Comparison of ENCODE assay signal across 8 cellular contexts in the genomic region with DNA sequence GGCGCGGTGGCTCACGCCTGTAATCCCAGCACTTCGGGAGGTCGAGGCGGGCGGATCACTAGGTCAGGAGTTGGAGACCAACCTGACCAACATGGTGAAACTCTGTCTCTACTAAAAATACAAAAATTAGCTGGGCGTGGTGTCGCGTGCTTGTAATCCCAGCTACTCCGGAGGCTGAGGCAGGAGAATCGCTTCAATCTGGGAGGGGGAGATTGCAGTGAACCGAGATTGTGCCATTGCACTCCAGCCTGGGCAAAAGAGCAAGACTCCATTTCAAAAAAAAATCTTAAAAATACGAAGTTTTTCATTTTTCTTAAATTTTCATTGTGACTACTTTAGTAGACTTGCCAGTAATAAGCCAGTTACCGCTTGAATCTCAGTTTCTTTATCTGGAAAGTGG. TPM values are rescaled to one million over a fixed set of nuclear protein-coding genes. Genes with fewer than 3 reads are reported as not detected.
DNase-seq lines count a peak whose midpoint lies in the region; ATAC-seq, FAIRE-seq and TF ChIP-seq lines count a peak whose summit lies in the region.
"Not testable (repeated sequence)": the region's sequence is repeated elsewhere in the genome, so short reads cannot be mapped to it uniquely, and the experiment has no call there.

No MANE protein-coding gene starts in this region.

- peak overlapping the region in 5 of 7 donors; percentile 9 to 99 (median 41) for H3K27ac Mint-ChIP-seq in CD4-positive, alpha-beta memory T cell
- peak overlapping the region; percentile 82 for H3K27ac Mint-ChIP-seq in activated CD8-positive, alpha-beta T cell treated with anti-CD3 and anti-CD28 coated beads for 36 hours
- peak overlapping the region; percentile 62 for H3K27ac Mint-ChIP-seq in astrocyte (ENCODE audit: unreplicated experiment)
- H3K27ac Mint-ChIP-seq in natural killer cell treated with Interleukin-12 subunit alpha and Interleukin-12 subunit beta and Interleukin-15 and Interleukin-18, amount 100 ng/mL, for 72 hours: peak overlapping the region in 1 of 2 donors; percentile 99
- H3K27ac Mint-ChIP-seq in stimulated activated naive B cell treated with anti-CD40 and anti-IgM and Interleukin-4, amounts not matched to agents 10 μg/mL and 1 μg/mL and 100 μg/mL, for 72 hours: peak overlapping the region; percentile 72

- peaks cover 66% of the 10 kb centered on the region for H4K20me1 ChIP-seq in PC-9 (ENCODE audit: insufficient read depth)
- peaks cover 66% of the 10 kb centered on the region for H4K20me1 ChIP-seq in astrocyte (ENCODE audit: insufficient read depth, low read length)

- H3K36me3 Mint-ChIP-seq in CD4-positive, alpha-beta memory T cell: peaks cover 13 to 47% of the 10 kb centered on the region in 2 donors
- peaks cover 63% of the 10 kb centered on the region for H3K36me3 Mint-ChIP-seq in activated CD8-positive, alpha-beta T cell treated with anti-CD3 and anti-CD28 coated beads for 36 hours (ENCODE audit: low read depth)
- H3K36me3 Mint-ChIP-seq in astrocyte (ENCODE audit: low read depth, unreplicated experiment): not testable (repeated sequence)
- H3K36me3 Mint-ChIP-seq in natural killer cell treated with Interleukin-12 subunit alpha and Interleukin-12 subunit beta and Interleukin-15 and Interleukin-18, amount 100 ng/mL, for 72 hours: peaks cover 22% of the 10 kb centered on the region
- peaks cover 34 to 36% of the 10 kb centered on the region in 2 donors for H3K36me3 Mint-ChIP-seq in stimulated activated naive B cell treated with anti-CD40 and anti-IgM and Interleukin-4, amounts not matched to agents 10 μg/mL and 1 μg/mL and 100 μg/mL, for 72 hours

- H3F3A ChIP-seq in PC-9 (ENCODE audit: insufficient read depth, low read depth): peaks cover 50% of the 10 kb centered on the region

- H3K27ac ChIP-seq in CD4-positive, alpha-beta memory T cell (ENCODE audit: low read depth, low read length); astrocyte (ENCODE audit: low read depth, low read length); left ventricle myocardium inferior (replicated peaks): not testable (repeated sequence)
- H3K27ac ChIP-seq in HL-60 (replicated peaks): peak overlapping the region; percentile 98
- H3K27ac ChIP-seq in PC-9: peak overlapping the region; percentile 92

- not testable (repeated sequence) for ATAC-seq in activated CD8-positive, alpha-beta T cell treated with anti-CD3 and anti-CD28 coated beads for 36 hours; natural killer cell treated with Interleukin-12 subunit alpha and Interleukin-12 subunit beta and Interleukin-15 and Interleukin-18, amount 100 ng/mL, for 72 hours; stimulated activated naive B cell treated with anti-CD40 and anti-IgM and Interleukin-4, amounts not matched to agents 10 μg/mL and 1 μg/mL and 100 μg/mL, for 72 hours (replicated peaks)

- H3K79me2 ChIP-seq in PC-9 (ENCODE audit: low read depth) (peaks cover 90% of the 10 kb centered on the region), astrocyte (ENCODE audit: insufficient read depth, low read length) (peaks cover 84% of the 10 kb centered on the region)

- not testable (repeated sequence) for H3K4me3 ChIP-seq in CD4-positive, alpha-beta memory T cell (ENCODE audit: low read length in 2 of 2)
- H3K4me3 ChIP-seq in HL-60 (replicated peaks; ENCODE audit: insufficient read depth, low read length): peak overlapping the region; percentile 82
- H3K4me3 ChIP-seq in PC-9: peak overlapping the region; percentile 73
- H3K4me3 ChIP-seq in astrocyte (ENCODE audit: insufficient read depth, low read depth, low read length): peak overlapping the region; percentile 22
- H3K4me3 ChIP-seq in left ventricle myocardium inferior: peak overlapping the region; percentile 2

- not testable (repeated sequence) for H3K27me3 Mint-ChIP-seq in CD4-positive, alpha-beta memory T cell; activated CD8-positive, alpha-beta T cell treated with anti-CD3 and anti-CD28 coated beads for 36 hours; astrocyte (ENCODE audit: low read depth, unreplicated experiment); natural killer cell treated with Interleukin-12 subunit alpha and Interleukin-12 subunit beta and Interleukin-15 and Interleukin-18, amount 100 ng/mL, for 72 hours; stimulated activated naive B cell treated with anti-CD40 and anti-IgM and Interleukin-4, amounts not matched to agents 10 μg/mL and 1 μg/mL and 100 μg/mL, for 72 hours

- H3K27me3 ChIP-seq in CD4-positive, alpha-beta memory T cell (ENCODE audit: insufficient read depth, low read length); HL-60 (ENCODE audit: insufficient read depth, poor library complexity, severe bottlenecking); PC-9 (ENCODE audit: insufficient read depth, low read depth); astrocyte (ENCODE audit: insufficient read depth, low read length); left ventricle myocardium inferior (ENCODE audit: low read depth): not testable (repeated sequence)

- intact Hi-C loops in CD4-positive, alpha-beta memory T cell (cut with micrococcal nuclease); activated CD8-positive, alpha-beta T cell treated with anti-CD3 and anti-CD28 coated beads for 36 hours (cut with micrococcal nuclease); left ventricle myocardium inferior (cut with micrococcal nuclease): not testable (repeated sequence)
- intact Hi-C loops in PC-9 (cut with micrococcal nuclease; ENCODE audit: unreplicated experiment): loop anchor here (5.0 kb wide), 1 partner anchor 39 kb away; no protein-coding TSS in a partner anchor

- peak overlapping the region; percentile 86 for H3K4me2 ChIP-seq in PC-9
- peak overlapping the region; percentile 99 for H3K4me2 ChIP-seq in astrocyte (ENCODE audit: low read length)

- FAIRE-seq in astrocyte (lab: Jason Lieb, UNC): not testable (repeated sequence)

- H3K9me3 ChIP-seq in CD4-positive, alpha-beta memory T cell (ENCODE audit: control insufficient read depth in 1 of 2, low read length in 2 of 2); PC-9 (ENCODE audit: insufficient read depth, low read depth); astrocyte (ENCODE audit: insufficient read depth, low read depth, low read length); left ventricle myocardium inferior (replicated peaks): not testable (repeated sequence)

- CTCF ChIA-PET in CD4-positive, alpha-beta memory T cell (lab: Charles Lee; ENCODE audit: partially characterized antibody); PC-9 (lab: Charles Lee): not testable (repeated sequence)
- CTCF ChIA-PET in activated CD8-positive, alpha-beta T cell treated with anti-CD3 and anti-CD28 coated beads for 36 hours (lab: Charles Lee): interaction anchor here (1.6 kb wide), 1 partner anchor 45 kb away, joined by 4 read pairs; no protein-coding TSS in a partner anchor

- H3K4me1 Mint-ChIP-seq in CD4-positive, alpha-beta memory T cell: peaks cover 37 to 78% (median 61%) of the 10 kb centered on the region in 4 donors
- H3K4me1 Mint-ChIP-seq in activated CD8-positive, alpha-beta T cell treated with anti-CD3 and anti-CD28 coated beads for 36 hours (ENCODE audit: low read depth): peaks cover 46% of the 10 kb centered on the region
- peaks cover 34% of the 10 kb centered on the region for H3K4me1 Mint-ChIP-seq in astrocyte (ENCODE audit: low read depth, unreplicated experiment)
- H3K4me1 Mint-ChIP-seq in natural killer cell treated with Interleukin-12 subunit alpha and Interleukin-12 subunit beta and Interleukin-15 and Interleukin-18, amount 100 ng/mL, for 72 hours (ENCODE audit: low read depth in 2 of 2): peaks cover 38 to 44% of the 10 kb centered on the region in 2 donors
- peaks cover 25 to 46% of the 10 kb centered on the region in 2 donors for H3K4me1 Mint-ChIP-seq in stimulated activated naive B cell treated with anti-CD40 and anti-IgM and Interleukin-4, amounts not matched to agents 10 μg/mL and 1 μg/mL and 100 μg/mL, for 72 hours

- peaks cover 11% of the 10 kb centered on the region for H3K36me3 ChIP-seq in CD4-positive, alpha-beta memory T cell (ENCODE audit: insufficient read depth, low read length)
- H3K36me3 ChIP-seq in PC-9 (ENCODE audit: low read depth): peaks cover 39% of the 10 kb centered on the region
- not testable (repeated sequence) for H3K36me3 ChIP-seq in astrocyte (ENCODE audit: insufficient read depth, low read length); left ventricle myocardium inferior

- POLR2A ChIA-PET in CD4-positive, alpha-beta memory T cell (lab: Charles Lee; ENCODE audit: partially characterized antibody); PC-9 (lab: Charles Lee; ENCODE audit: unreplicated experiment): not testable (repeated sequence)
- POLR2A ChIA-PET in activated CD8-positive, alpha-beta T cell treated with anti-CD3 and anti-CD28 coated beads for 36 hours (lab: Charles Lee): interaction anchor here (0.6 to 3.1 kb wide), 4 partner anchors 8 to 288 kb away, joined by 3 to 15 read pairs (median 5); no protein-coding TSS in a partner anchor

- not testable (repeated sequence) for TF ChIP-seq CTCF in HL-60 (IDR thresholded peaks at IDR 0.05; ENCODE audit: insufficient read depth, low read length); PC-9 (conservative IDR thresholded peaks at IDR 0.05); activated CD8-positive, alpha-beta T cell treated with anti-CD3 and anti-CD28 coated beads for 36 hours (IDR thresholded peaks at IDR 0.05); astrocyte (IDR thresholded peaks at IDR 0.05; ENCODE audit: insufficient read depth, low read depth, low read length); left ventricle myocardium inferior (IDR thresholded peaks at IDR 0.05; ENCODE audit: borderline replicate concordance)

- not testable (repeated sequence) for H2AFZ ChIP-seq in PC-9; astrocyte (ENCODE audit: low read depth, low read length)

- H3K4me3 Mint-ChIP-seq in CD4-positive, alpha-beta memory T cell: peak overlapping the region in 7 of 8 donors; percentile 50 to 100 (median 99)
- peak overlapping the region; percentile 86 for H3K4me3 Mint-ChIP-seq in activated CD8-positive, alpha-beta T cell treated with anti-CD3 and anti-CD28 coated beads for 36 hours
- H3K4me3 Mint-ChIP-seq in astrocyte (ENCODE audit: unreplicated experiment): peak overlapping the region; percentile 95
- peak overlapping the region; percentile 97 for H3K4me3 Mint-ChIP-seq in natural killer cell treated with Interleukin-12 subunit alpha and Interleukin-12 subunit beta and Interleukin-15 and Interleukin-18, amount 100 ng/mL, for 72 hours
- peak overlapping the region; percentile 98 for H3K4me3 Mint-ChIP-seq in stimulated activated naive B cell treated with anti-CD40 and anti-IgM and Interleukin-4, amounts not matched to agents 10 μg/mL and 1 μg/mL and 100 μg/mL, for 72 hours

- H3K9me2 ChIP-seq in PC-9 (ENCODE audit: insufficient read depth): not testable (repeated sequence)

- H3K9me3 Mint-ChIP-seq in CD4-positive, alpha-beta memory T cell; activated CD8-positive, alpha-beta T cell treated with anti-CD3 and anti-CD28 coated beads for 36 hours; astrocyte (ENCODE audit: unreplicated experiment); natural killer cell treated with Interleukin-12 subunit alpha and Interleukin-12 subunit beta and Interleukin-15 and Interleukin-18, amount 100 ng/mL, for 72 hours; stimulated activated naive B cell treated with anti-CD40 and anti-IgM and Interleukin-4, amounts not matched to agents 10 μg/mL and 1 μg/mL and 100 μg/mL, for 72 hours: not testable (repeated sequence)

- H3K4me1 ChIP-seq in CD4-positive, alpha-beta memory T cell (ENCODE audit: insufficient read depth, low read length): peaks cover 71% of the 10 kb centered on the region
- H3K4me1 ChIP-seq in PC-9 (replicated peaks; ENCODE audit: insufficient read depth) (peaks cover 55% of the 10 kb centered on the region), astrocyte (ENCODE audit: insufficient read depth, low read length) (peaks cover 35% of the 10 kb centered on the region), left ventricle myocardium inferior (peaks cover 91% of the 10 kb centered on the region)

- not testable (repeated sequence) for BruUV-seq in PC-9 (replicated peaks; lab: Mats Ljungman, UMichigan)

- DNase-seq in CD4-positive, alpha-beta memory T cell; HL-60 (ENCODE audit: low read depth in 1 of 2, low spot score in 1 of 2); PC-9; activated CD8-positive, alpha-beta T cell treated with anti-CD3 and anti-CD28 coated beads for 36 hours; astrocyte (ENCODE audit: low read depth); left ventricle myocardium inferior; natural killer cell treated with Interleukin-12 subunit alpha and Interleukin-12 subunit beta and Interleukin-15 and Interleukin-18, amount 100 ng/mL, for 72 hours (ENCODE audit: low spot score); stimulated activated naive B cell treated with anti-CD40 and anti-IgM and Interleukin-4, amounts not matched to agents 10 μg/mL and 1 μg/mL and 100 μg/mL, for 72 hours: not testable (repeated sequence)

- H3K9ac ChIP-seq in astrocyte (ENCODE audit: low read length): not testable (repeated sequence)

RNA-seq across cellular contexts. Expression of a gene that starts 2.5 kb away (rescaled TPM):
- total RNA-seq in CD4-positive, alpha-beta memory T cell: 100 to 1,000 TPM; 730 to 777 TPM
- 100 to 1,000 TPM in 1 of 2 donors, 10 to 100 TPM in 1; 74.2 to 117 TPM for polyA plus RNA-seq in CD4-positive, alpha-beta memory T cell
- 531 and 615 TPM in 2 replicates for total RNA-seq in PC-9 (2021)
- total RNA-seq in activated CD8-positive, alpha-beta T cell treated with anti-CD3 and anti-CD28 coated beads for 36 hours: 100 to 1,000 TPM; 789 to 814 TPM
- total RNA-seq in astrocyte: 231 and 242 TPM in 2 replicates
- total RNA-seq in left ventricle myocardium inferior: 390 TPM
- total RNA-seq in natural killer cell treated with Interleukin-12 subunit alpha and Interleukin-12 subunit beta and Interleukin-15 and Interleukin-18, amount 100 ng/mL, for 72 hours: 100 to 1,000 TPM; 340 to 372 TPM

RNA-seq across cellular contexts. Expression of a gene that starts 41.1 kb away (rescaled TPM):
- total RNA-seq in CD4-positive, alpha-beta memory T cell: 1 to 10 TPM; 6.3 to 7.2 TPM
- under 1 TPM; 0.27 to 0.45 TPM for polyA plus RNA-seq in CD4-positive, alpha-beta memory T cell
- total RNA-seq in PC-9 (2021) (8.5 and 11.5 TPM in 2 replicates), astrocyte (15.4 and 21.1 TPM in 2 replicates), left ventricle myocardium inferior (109 TPM)
- 1 to 10 TPM; 1.1 to 1.6 TPM for total RNA-seq in activated CD8-positive, alpha-beta T cell treated with anti-CD3 and anti-CD28 coated beads for 36 hours
- total RNA-seq in natural killer cell treated with Interleukin-12 subunit alpha and Interleukin-12 subunit beta and Interleukin-15 and Interleukin-18, amount 100 ng/mL, for 72 hours: 1 to 10 TPM; 2.4 to 2.8 TPM

RNA-seq across cellular contexts. Expression of a gene that starts 59.8 kb away (rescaled TPM):
- 1 to 10 TPM; 7.4 TPM for total RNA-seq in CD4-positive, alpha-beta memory T cell
- polyA plus RNA-seq in CD4-positive, alpha-beta memory T cell: 1 to 10 TPM; 4.2 to 6.2 TPM
- total RNA-seq in PC-9 (2021) (2,869 and 2,977 TPM in 2 replicates), astrocyte (1,741 and 1,989 TPM in 2 replicates), left ventricle myocardium inferior (3.7 TPM)
- 1 to 10 TPM; 3.4 to 4.9 TPM for total RNA-seq in activated CD8-positive, alpha-beta T cell treated with anti-CD3 and anti-CD28 coated beads for 36 hours
- under 1 TPM; 0.67 to 0.74 TPM for total RNA-seq in natural killer cell treated with Interleukin-12 subunit alpha and Interleukin-12 subunit beta and Interleukin-15 and Interleukin-18, amount 100 ng/mL, for 72 hours

Comparison
In these comparisons a context has a peak if more than half of its experiments do, and no peak if none do; other contexts are left out.
1. RNA of a gene that starts 59.8 kb away (total RNA-seq): 2,869 to 2,977 TPM in PC-9 and 1,741 to 1,989 TPM in astrocyte; 7.4 TPM in CD4-positive, alpha-beta memory T cell, 3.4 to 4.9 TPM in activated CD8-positive, alpha-beta T cell treated with anti-CD3 and anti-CD28 coated beads for 36 hours, 3.7 TPM in left ventricle myocardium inferior (single experiment) and 0.67 to 0.74 TPM in natural killer cell treated with Interleukin-12 subunit alpha and Interleukin-12 subunit beta and Interleukin-15 and Interleukin-18, amount 100 ng/mL, for 72 hours; every median in the first group is over 100 times any median in the second.
2. Peak in every context shown above with its lines, with median percentiles within 50 percentile points of each other: H3K4me3 Mint-ChIP-seq.